ENCODE assay signal across 29 cellular contexts in genomic region chr7:32809347-32809746, GRCh38.
"Had no signal": no experiment of that assay in that cellular context is flagged by ENCODE, and none has a peak within 500 bp of the region (broad histone marks: within the 10 kb centered on the region; RNA-seq: fewer than 3 reads in every experiment).

No MANE protein-coding gene starts in this region.

- H3K9me3 Mint-ChIP-seq: dendritic cell treated with granulocyte-macrophage colony-stimulating factor and Interleukin-4, amounts not matched to agents 40 ng/mL and 50 ng/mL, for 4 days; effector memory CD8-positive, alpha-beta T cell had no signal

- FAIRE-seq: endometrium, endothelial cell of umbilical vein, frontal cortex had no signal

- H3K79me2 ChIP-seq: hepatocyte had no signal

- H3K9me3 ChIP-seq: colonic mucosa, esophagus muscularis mucosa, esophagus squamous epithelium, gastrocnemius medialis, gastroesophageal sphincter, heart left ventricle, heart right ventricle had no signal

- H3K4me1 ChIP-seq: colonic mucosa, esophagus muscularis mucosa, esophagus squamous epithelium, foreskin keratinocyte, gastrocnemius medialis, gastroesophageal sphincter, heart right ventricle had no signal

- H3K4me3 ChIP-seq: colonic mucosa, coronary artery, dorsolateral prefrontal cortex, esophagus muscularis mucosa, esophagus squamous epithelium, gastrocnemius medialis, gastroesophageal sphincter, heart left ventricle, heart right ventricle, hepatocyte had no signal

- H3K27me3 Mint-ChIP-seq: dendritic cell treated with granulocyte-macrophage colony-stimulating factor and Interleukin-4, amounts not matched to agents 40 ng/mL and 50 ng/mL, for 4 days had no signal

- H3K27ac ChIP-seq: colonic mucosa, coronary artery, dorsolateral prefrontal cortex, epithelial cell of prostate, esophagus muscularis mucosa, esophagus squamous epithelium, foreskin keratinocyte, gastrocnemius medialis, gastroesophageal sphincter, heart left ventricle, heart right ventricle, hepatocyte had no signal

- DNase-seq: colonic mucosa; cortex of kidney; dermis blood vessel endothelial cell; dorsolateral prefrontal cortex; effector CD4-positive, alpha-beta T cell; effector CD8-positive, alpha-beta T cell; effector memory CD4-positive, alpha-beta T cell; effector memory CD8-positive, alpha-beta T cell; endodermal cell; erythroblast; esophagus squamous epithelium; foreskin fibroblast; foreskin keratinocyte; foreskin melanocyte; gastrocnemius medialis; glutamatergic neuron; head of caudate nucleus; heart left ventricle; heart right ventricle had no signal

- ATAC-seq: effector memory CD8-positive, alpha-beta T cell; esophagus mucosa; gastrocnemius medialis; gastroesophageal sphincter; heart left ventricle; heart right ventricle had no signal

- H3K4me3 Mint-ChIP-seq: dendritic cell treated with granulocyte-macrophage colony-stimulating factor and Interleukin-4, amounts not matched to agents 40 ng/mL and 50 ng/mL, for 4 days; effector memory CD8-positive, alpha-beta T cell; endodermal cell had no signal

- H3K27ac Mint-ChIP-seq: dendritic cell treated with granulocyte-macrophage colony-stimulating factor and Interleukin-4, amounts not matched to agents 40 ng/mL and 50 ng/mL, for 4 days; effector memory CD8-positive, alpha-beta T cell; endodermal cell had no signal

- H3K4me1 Mint-ChIP-seq: endodermal cell had no signal

- H3K4me2 ChIP-seq: hepatocyte had no signal

- H2AFZ ChIP-seq: hepatocyte had no signal

- H3K27me3 ChIP-seq: colonic mucosa, dorsolateral prefrontal cortex, esophagus muscularis mucosa, esophagus squamous epithelium, foreskin keratinocyte, gastrocnemius medialis, gastroesophageal sphincter, heart left ventricle, heart right ventricle, hepatocyte had no signal

- H3K36me3 ChIP-seq: colonic mucosa, esophagus muscularis mucosa, esophagus squamous epithelium, gastrocnemius medialis, gastroesophageal sphincter, heart left ventricle, heart right ventricle had no signal
